9 cellular contexts compared by ENCODE assay signal in the genomic region with DNA sequence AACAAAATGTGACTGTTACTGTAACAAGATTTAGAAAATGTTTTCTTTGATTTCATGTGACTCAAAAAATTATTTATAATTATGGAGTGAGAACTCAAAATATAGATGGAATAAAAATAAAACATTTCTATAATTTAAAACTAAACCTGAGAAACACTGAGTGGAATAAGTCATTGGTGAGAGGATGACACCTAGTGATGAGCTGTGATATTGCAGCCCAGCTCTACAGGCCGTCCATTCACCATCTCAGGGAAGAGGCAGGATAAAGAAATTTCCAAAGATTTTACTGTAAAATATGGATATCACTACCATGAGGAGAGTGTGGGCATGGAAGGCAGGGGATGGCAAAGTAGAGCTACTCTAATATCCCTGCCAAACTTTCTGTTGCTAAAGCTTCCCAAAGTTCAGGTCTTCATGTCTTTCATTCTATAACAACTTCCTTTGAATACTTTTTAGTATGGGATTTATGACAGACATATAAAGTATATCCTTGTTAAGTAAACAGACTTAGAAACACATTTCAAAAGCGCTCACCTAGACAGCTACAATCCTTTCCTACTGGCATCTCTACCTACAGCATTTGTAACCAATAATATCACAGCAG.
DNase-seq lines count a peak whose midpoint lies in the region; ATAC-seq, FAIRE-seq and TF ChIP-seq lines count a peak whose summit lies in the region.
"Had no signal": no experiment of that assay in that cellular context is flagged by ENCODE, and none has a peak within 500 bp of the region (broad histone marks: within the 10 kb centered on the region; RNA-seq: fewer than 3 reads in every experiment).

No MANE protein-coding gene starts in this region.

- H3K27ac ChIP-seq in SK-N-SH (ENCODE audit: low read depth in 2 of 2, low read length in 1 of 2) = peak overlapping the region in 1 of 2 experiments; percentile 94; a peak in 2 of 4 replicates
- no peak overlapping the region for H3K27ac ChIP-seq in small intestine (ENCODE audit: low read depth in 1 of 2, low read length in 1 of 2)
- H3K27ac ChIP-seq: BLaER1 had no signal

- no peaks in the 10 kb centered on the region for H3K79me2 ChIP-seq in SK-N-SH (ENCODE audit: insufficient read depth)

- H3K27me3 ChIP-seq in SK-N-SH (ENCODE audit: insufficient read depth) (no peaks in the 10 kb centered on the region), NT2/D1 (ENCODE audit: insufficient read depth, insufficient read length) (no peaks in the 10 kb centered on the region), small intestine (ENCODE audit: control insufficient read depth in 2 of 2, insufficient read depth in 2 of 2, low read length in 2 of 2) (no peaks in the 10 kb centered on the region)
- H3K27me3 ChIP-seq: BLaER1 had no signal

- H3K4me1 ChIP-seq in SK-N-SH (ENCODE audit: control insufficient read depth in 1 of 2, insufficient read depth in 2 of 2, low read depth in 1 of 2, low read length in 1 of 2) (peaks cover 4 to 8% of the 10 kb centered on the region in 2 experiments; a peak in 3 of 4 replicates), NT2/D1 (ENCODE audit: insufficient read depth, insufficient read length) (no peaks in the 10 kb centered on the region), small intestine (ENCODE audit: control insufficient read depth in 2 of 2, insufficient read depth in 1 of 2, low read depth in 1 of 2, low read length in 1 of 2) (no peaks in the 10 kb centered on the region)

- 80% methylated on average over 2 of the region's 2 CpGs for WGBS in SK-N-SH (ENCODE audit: low lambda C conversion rate)
- 95 to 99% (median 96%) methylated on average over 2 of the region's 2 CpGs for WGBS in small intestine, 3 donors

- TF ChIP-seq RAD21 in SK-N-SH (IDR thresholded peaks at IDR 0.05; ENCODE audit: low read length) = peak; percentile 28; the same call in 1 of the 2 replicates

- H3K36me3 ChIP-seq in SK-N-SH (replicated peaks in 1 of 2; ENCODE audit: control insufficient read depth in 1 of 2, insufficient read depth in 2 of 2, low read length in 1 of 2) = peaks cover 0 to 10% of the 10 kb centered on the region in 2 experiments
- no peaks in the 10 kb centered on the region for H3K36me3 ChIP-seq in NT2/D1 (ENCODE audit: insufficient read depth, insufficient read length, low read length)
- H3K36me3 ChIP-seq in small intestine (ENCODE audit: control insufficient read depth in 2 of 2, insufficient read depth in 2 of 2, low read length in 2 of 2) = no peaks in the 10 kb centered on the region
- H3K36me3 ChIP-seq: BLaER1 had no signal

- no peak overlapping the region for H2AFZ ChIP-seq in SK-N-SH (ENCODE audit: low read depth)

- DNase-seq in SK-N-SH = no peak
- peak; percentile 40 for DNase-seq in NT2/D1 (ENCODE audit: low read depth, low spot score)
- DNase-seq in small intestine = peak; percentile 7
- no peak for DNase-seq in D341Med (ENCODE audit: low spot score)
- DNase-seq in central memory CD4-positive, alpha-beta T cell = no peak
- no peak for DNase-seq in NCI-H345 treated with DMSO at 0.1 percent for 48 hours (lab: John Stamatoyannopoulos, UW; ENCODE audit: unreplicated experiment)

- peaks cover 19% of the 10 kb centered on the region for H3K9me3 ChIP-seq in SK-N-SH
- peaks cover 41% of the 10 kb centered on the region for H3K9me3 ChIP-seq in NT2/D1 (ENCODE audit: insufficient read depth, low read length)
- H3K9me3 ChIP-seq in small intestine (ENCODE audit: control insufficient read depth, low read depth) = no peaks in the 10 kb centered on the region

- peak; percentile 60 for TF ChIP-seq CTCF in SK-N-SH (IDR thresholded peaks at IDR 0.05)

- no peaks in the 10 kb centered on the region for H4K20me1 ChIP-seq in SK-N-SH (ENCODE audit: insufficient read depth)
- H4K20me1 ChIP-seq: BLaER1 had no signal

- TF ChIP-seq EP300 in SK-N-SH (IDR thresholded peaks at IDR 0.05; ENCODE audit: borderline replicate concordance in 1 of 2, low read depth in 1 of 2, low read length in 1 of 2) = no peak

- H3K4me2 ChIP-seq in SK-N-SH = no peak overlapping the region
- H3K4me2 ChIP-seq: BLaER1 had no signal

- H3K9me2 ChIP-seq in SK-N-SH = no peaks in the 10 kb centered on the region

- H3K4me3 ChIP-seq in SK-N-SH (ENCODE audit: low read depth in 2 of 2, low read length in 1 of 2) (no peak overlapping the region), NT2/D1 (ENCODE audit: insufficient read length, low read depth) (no peak overlapping the region), small intestine (ENCODE audit: low read depth in 1 of 2, low read length in 2 of 2) (no peak overlapping the region)
- H3K4me3 ChIP-seq: BLaER1 had no signal

- POLR2A ChIA-PET in SK-N-SH (lab: Yijun Ruan, JAX) = no interaction called here

- ATAC-seq in SK-N-SH treated with all-trans-retinoic acid at 6 μM for 48 hours (no peak), esophagus mucosa (peak; percentile 50)

- no peak for FAIRE-seq in small intestine (lab: Jason Lieb, UNC)

- H3F3A ChIP-seq in SK-N-SH (replicated peaks; ENCODE audit: insufficient read depth) = peaks cover 8% of the 10 kb centered on the region

- CTCF ChIA-PET in SK-N-SH (lab: Yijun Ruan, JAX) = interaction anchor here (1.3 to 2.2 kb wide), 3 partner anchors 13 to 89 kb away, joined by 3 to 6 read pairs (median 5); no protein-coding TSS in a partner anchor

- no peak overlapping the region for H3K9ac ChIP-seq in SK-N-SH
- H3K9ac ChIP-seq in NT2/D1 (ENCODE audit: insufficient read length, low read depth) = no peak overlapping the region
- H3K9ac ChIP-seq: BLaER1 had no signal

TF ChIP-seq in SK-N-SH, 30 proteins besides CTCF, POLR2A, EP300 and RAD21 (continues in another document):
- TF ChIP-seq NRF1 (IDR thresholded peaks at IDR 0.05; ENCODE audit: low read depth, low read length) (no peak), NFIC (IDR thresholded peaks at IDR 0.05; ENCODE audit: borderline replicate concordance) (no peak), IRF3 (IDR thresholded peaks at IDR 0.05; ENCODE audit: low read depth, low read length) (no peak), TCF12 (IDR thresholded peaks at IDR 0.05) (no peak), MXI1 (IDR thresholded peaks at IDR 0.05; ENCODE audit: low read depth, low read length) (no peak), SMC3 (IDR thresholded peaks at IDR 0.05; ENCODE audit: low read depth, low read length) (no peak), POLR2AphosphoS5 (IDR thresholded peaks at IDR 0.05; ENCODE audit: low read depth, low read length) (no peak)

TF ChIP-seq in SK-N-SH treated with all-trans-retinoic acid at 6 μM for 48 hours, 23 proteins besides CTCF, POLR2A, EP300 and RAD21 (continues in another document):
- TF ChIP-seq GLIS3 (CRISPR knock-in tag; IDR thresholded peaks at IDR 0.05) (no peak), CREB5 (CRISPR knock-in tag; IDR thresholded peaks at IDR 0.05; ENCODE audit: low read depth) (no peak), ESRRG (CRISPR knock-in tag; IDR thresholded peaks at IDR 0.05) (no peak), POU6F1 (CRISPR knock-in tag; IDR thresholded peaks at IDR 0.05; ENCODE audit: borderline replicate concordance, low read depth) (no peak), ZNF70 (CRISPR knock-in tag; IDR thresholded peaks at IDR 0.05) (no peak), PATZ1 (CRISPR knock-in tag; IDR thresholded peaks at IDR 0.05; ENCODE audit: borderline replicate concordance) (no peak), CSDC2 (CRISPR knock-in tag; IDR thresholded peaks at IDR 0.05) (no peak), ZFP3 (CRISPR knock-in tag; IDR thresholded peaks at IDR 0.05) (no peak)

Comparison
In these comparisons a context has a peak if more than half of its experiments do, and no peak if none do; other contexts are left out.
1. DNase-seq: peak in NT2/D1 (single experiment) and small intestine (single experiment); none in SK-N-SH (single experiment), D341Med (single experiment), central memory CD4-positive, alpha-beta T cell (single experiment) and NCI-H345 treated with DMSO at 0.1 percent for 48 hours (single experiment).